ENCODE assay signal across 1 cellular context in the genomic region with DNA sequence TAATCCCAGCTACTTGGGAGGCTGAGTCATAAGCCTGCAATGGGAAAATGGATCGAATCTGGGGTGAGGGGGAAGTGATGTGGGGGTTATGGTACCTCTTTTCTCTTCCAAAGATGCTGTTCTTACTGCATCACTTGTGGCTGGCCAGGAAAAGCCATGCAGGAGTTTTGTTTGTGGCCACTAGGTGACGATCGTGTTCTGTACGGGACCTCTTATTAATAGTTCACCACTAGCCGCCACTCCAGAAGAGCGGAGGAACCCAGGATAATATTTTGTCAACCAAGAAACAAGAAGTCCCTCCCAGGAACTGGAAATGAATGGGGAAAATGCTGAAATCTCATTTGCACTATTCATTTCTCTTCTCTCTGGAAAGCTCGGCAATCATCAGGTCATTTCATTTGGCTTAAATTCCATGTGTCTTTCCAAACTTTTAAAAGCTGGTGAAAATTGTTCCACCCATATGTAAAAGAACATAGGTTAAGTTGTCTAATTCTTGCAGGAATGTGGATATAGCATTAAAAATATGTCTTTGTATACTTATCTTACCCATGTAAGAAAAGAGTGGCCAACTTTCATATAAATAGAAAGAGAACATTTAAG.
TF ChIP-seq lines count a peak whose summit lies in the region.

No MANE protein-coding gene starts in this region.

TF ChIP-seq in K562, 482 proteins besides CTCF, POLR2A, EP300 and RAD21:
- TF ChIP-seq PTBP1 (IDR thresholded peaks at IDR 0.05; ENCODE audit: low read depth, low read length) (no peak), RCOR1 (IDR thresholded peaks at IDR 0.05; ENCODE audit: borderline replicate concordance in 1 of 2, low read depth in 2 of 2, low read length in 2 of 2) (peak in 1 of 2 experiments; percentile 30; a peak in 1 of 4 replicates), KAT2B (IDR thresholded peaks at IDR 0.05; ENCODE audit: low read depth, low read length) (no peak), CHD4 (IDR thresholded peaks at IDR 0.05; ENCODE audit: insufficient read depth, insufficient replicate concordance, low read depth, low read length, poor library complexity, severe bottlenecking) (no peak), CHCHD3 (CRISPR knock-in tag; IDR thresholded peaks at IDR 0.05) (no peak), XRCC5 (IDR thresholded peaks at IDR 0.05; ENCODE audit: low read depth, low read length) (no peak), KLF16 (IDR thresholded peaks at IDR 0.05) (peak; percentile 59; the same call in 1 of the 2 replicates), CREB1 (IDR thresholded peaks at IDR 0.05) (no peak), CREB1 (CRISPR knock-in tag; IDR thresholded peaks at IDR 0.05) (no peak), FUS (optimal IDR thresholded peaks at IDR 0.05; ENCODE audit: low read depth, low read length) (no peak), SMC3 (conservative IDR thresholded peaks at IDR 0.05; ENCODE audit: insufficient read depth, low read depth, low read length) (peak; percentile 76), RB1 (IDR thresholded peaks at IDR 0.05; ENCODE audit: low read depth) (0 out of 2 replicates have a peak, but pooled peaks have one; percentile 49), CC2D1A (IDR thresholded peaks at IDR 0.05) (0 out of 2 replicates have a peak, but pooled peaks have one; percentile 27), CTBP1 (IDR thresholded peaks at IDR 0.05; ENCODE audit: borderline replicate concordance) (0 out of 2 replicates have a peak, but pooled peaks have one; percentile 25), NRF1 (conservative IDR thresholded peaks at IDR 0.05 in 1 of 2, IDR thresholded peaks at IDR 0.05 in 1 of 2) (no peak)
- TF ChIP-seq, protein P1, sequence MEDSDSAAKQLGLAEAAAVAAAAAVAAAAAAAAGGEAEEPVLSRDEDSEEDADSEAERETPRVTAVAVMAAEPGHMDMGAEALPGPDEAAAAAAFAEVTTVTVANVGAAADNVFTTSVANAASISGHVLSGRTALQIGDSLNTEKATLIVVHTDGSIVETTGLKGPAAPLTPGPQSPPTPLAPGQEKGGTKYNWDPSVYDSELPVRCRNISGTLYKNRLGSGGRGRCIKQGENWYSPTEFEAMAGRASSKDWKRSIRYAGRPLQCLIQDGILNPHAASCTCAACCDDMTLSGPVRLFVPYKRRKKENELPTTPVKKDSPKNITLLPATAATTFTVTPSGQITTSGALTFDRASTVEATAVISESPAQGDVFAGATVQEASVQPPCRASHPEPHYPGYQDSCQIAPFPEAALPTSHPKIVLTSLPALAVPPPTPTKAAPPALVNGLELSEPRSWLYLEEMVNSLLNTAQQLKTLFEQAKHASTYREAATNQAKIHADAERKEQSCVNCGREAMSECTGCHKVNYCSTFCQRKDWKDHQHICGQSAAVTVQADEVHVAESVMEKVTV (CRISPR knock-in tag; IDR thresholded peaks at IDR 0.05): peak; percentile 91
- TF ChIP-seq, protein P2, sequence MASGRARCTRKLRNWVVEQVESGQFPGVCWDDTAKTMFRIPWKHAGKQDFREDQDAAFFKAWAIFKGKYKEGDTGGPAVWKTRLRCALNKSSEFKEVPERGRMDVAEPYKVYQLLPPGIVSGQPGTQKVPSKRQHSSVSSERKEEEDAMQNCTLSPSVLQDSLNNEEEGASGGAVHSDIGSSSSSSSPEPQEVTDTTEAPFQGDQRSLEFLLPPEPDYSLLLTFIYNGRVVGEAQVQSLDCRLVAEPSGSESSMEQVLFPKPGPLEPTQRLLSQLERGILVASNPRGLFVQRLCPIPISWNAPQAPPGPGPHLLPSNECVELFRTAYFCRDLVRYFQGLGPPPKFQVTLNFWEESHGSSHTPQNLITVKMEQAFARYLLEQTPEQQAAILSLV (tag; IDR thresholded peaks at IDR 0.05): no peak
- TF ChIP-seq, protein P3, sequence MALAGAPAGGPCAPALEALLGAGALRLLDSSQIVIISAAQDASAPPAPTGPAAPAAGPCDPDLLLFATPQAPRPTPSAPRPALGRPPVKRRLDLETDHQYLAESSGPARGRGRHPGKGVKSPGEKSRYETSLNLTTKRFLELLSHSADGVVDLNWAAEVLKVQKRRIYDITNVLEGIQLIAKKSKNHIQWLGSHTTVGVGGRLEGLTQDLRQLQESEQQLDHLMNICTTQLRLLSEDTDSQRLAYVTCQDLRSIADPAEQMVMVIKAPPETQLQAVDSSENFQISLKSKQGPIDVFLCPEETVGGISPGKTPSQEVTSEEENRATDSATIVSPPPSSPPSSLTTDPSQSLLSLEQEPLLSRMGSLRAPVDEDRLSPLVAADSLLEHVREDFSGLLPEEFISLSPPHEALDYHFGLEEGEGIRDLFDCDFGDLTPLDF (CRISPR knock-in tag; IDR thresholded peaks at IDR 0.05): no peak
